Comparison of ENCODE assay signal across 8 cellular contexts in genomic region chr14:35402323-35403084, GRCh38. TPM values are rescaled to one million over a fixed set of nuclear protein-coding genes. Genes with fewer than 3 reads are reported as not detected.
DNase-seq lines count a peak whose midpoint lies in the region; ATAC-seq and TF ChIP-seq lines count a peak whose summit lies in the region.

No MANE protein-coding gene starts in this region.

- H3K9me3 Mint-ChIP-seq in CD4-positive, alpha-beta T cell = no peaks in the 10 kb centered on the region
- H3K9me3 Mint-ChIP-seq in dendritic cell treated with granulocyte-macrophage colony-stimulating factor and Interleukin-4, amounts not matched to agents 40 ng/mL and 50 ng/mL, for 4 days = no peaks in the 10 kb centered on the region
- no peaks in the 10 kb centered on the region for H3K9me3 Mint-ChIP-seq in naive thymus-derived CD8-positive, alpha-beta T cell

- no peaks in the 10 kb centered on the region for H3K9me3 ChIP-seq in CD4-positive, alpha-beta T cell (ENCODE audit: control insufficient read depth, low read length)
- H3K9me3 ChIP-seq in T-helper 17 cell (ENCODE audit: control insufficient read depth, low read length, poor library complexity, severe bottlenecking) = peaks cover 5% of the 10 kb centered on the region

- peak; percentile 8 for ATAC-seq in CD4-positive, alpha-beta T cell (ENCODE audit: poor library complexity)
- no peak for ATAC-seq in T-helper 17 cell
- ATAC-seq in naive thymus-derived CD8-positive, alpha-beta T cell = no peak
- no peak for ATAC-seq in HG02852 (IDR thresholded peaks at IDR 0.05; ENCODE audit: unreplicated experiment)
- no peak for ATAC-seq in HG02623 (IDR thresholded peaks at IDR 0.05; ENCODE audit: unreplicated experiment)

- no peaks in the 10 kb centered on the region for H3K27me3 Mint-ChIP-seq in CD4-positive, alpha-beta T cell
- no peaks in the 10 kb centered on the region for H3K27me3 Mint-ChIP-seq in T-helper 17 cell
- H3K27me3 Mint-ChIP-seq in dendritic cell treated with granulocyte-macrophage colony-stimulating factor and Interleukin-4, amounts not matched to agents 40 ng/mL and 50 ng/mL, for 4 days = no peaks in the 10 kb centered on the region
- no peaks in the 10 kb centered on the region for H3K27me3 Mint-ChIP-seq in naive thymus-derived CD8-positive, alpha-beta T cell

- CTCF ChIA-PET in CD4-positive, alpha-beta T cell (lab: Charles Lee) = interaction anchor here (0.6 to 1.6 kb wide), 5 partner anchors 14 to 546 kb away, joined by 3 to 4 read pairs (median 3); no protein-coding TSS in a partner anchor

- peaks cover 74% of the 10 kb centered on the region for H3K4me1 Mint-ChIP-seq in CD4-positive, alpha-beta T cell (ENCODE audit: low read depth)
- H3K4me1 Mint-ChIP-seq in T-helper 17 cell = peaks cover 65% of the 10 kb centered on the region
- peaks cover 48% of the 10 kb centered on the region for H3K4me1 Mint-ChIP-seq in dendritic cell treated with granulocyte-macrophage colony-stimulating factor and Interleukin-4, amounts not matched to agents 40 ng/mL and 50 ng/mL, for 4 days (ENCODE audit: low read depth)
- H3K4me1 Mint-ChIP-seq in naive thymus-derived CD8-positive, alpha-beta T cell = peaks cover 37 to 79% (median 73%) of the 10 kb centered on the region in 4 donors

- no peaks in the 10 kb centered on the region for H3K27me3 ChIP-seq in CD4-positive, alpha-beta T cell (ENCODE audit: control insufficient read depth, insufficient read depth, low read length)

- intact Hi-C loops in CD4-positive, alpha-beta T cell (cut with DNase I, micrococcal nuclease) = loop anchor here (2.0 to 10.0 kb wide), 7 partner anchors 14 to 940 kb away; partner anchors contain the start of genes BAZ1A (in 2 of the 2), RALGAPA1 (in 1 of the 2), SPTSSA (in 1 of the 2) and SRP54 (in 1 of the 2)
- intact Hi-C loops in dendritic cell treated with granulocyte-macrophage colony-stimulating factor and Interleukin-4, amounts not matched to agents 40 ng/mL and 50 ng/mL, for 4 days (cut with micrococcal nuclease) = no loop called here

- no peak for TF ChIP-seq CTCF in CD4-positive, alpha-beta T cell (IDR thresholded peaks at IDR 0.05)

- H3K27ac Mint-ChIP-seq in CD4-positive, alpha-beta T cell = peak overlapping the region; percentile 100
- peak overlapping the region; percentile 100 for H3K27ac Mint-ChIP-seq in T-helper 17 cell
- H3K27ac Mint-ChIP-seq in dendritic cell treated with granulocyte-macrophage colony-stimulating factor and Interleukin-4, amounts not matched to agents 40 ng/mL and 50 ng/mL, for 4 days = peak overlapping the region; percentile 100
- peak overlapping the region; percentile 93 to 100 (median 99) for H3K27ac Mint-ChIP-seq in naive thymus-derived CD8-positive, alpha-beta T cell

- H3K4me3 Mint-ChIP-seq in CD4-positive, alpha-beta T cell = peak overlapping the region; percentile 97
- H3K4me3 Mint-ChIP-seq in T-helper 17 cell = peak overlapping the region; percentile 95
- H3K4me3 Mint-ChIP-seq in dendritic cell treated with granulocyte-macrophage colony-stimulating factor and Interleukin-4, amounts not matched to agents 40 ng/mL and 50 ng/mL, for 4 days = peak overlapping the region; percentile 93
- peak overlapping the region; percentile 90 to 98 (median 94) for H3K4me3 Mint-ChIP-seq in naive thymus-derived CD8-positive, alpha-beta T cell

- H3K36me3 Mint-ChIP-seq in CD4-positive, alpha-beta T cell (ENCODE audit: low read depth) = peaks cover 69% of the 10 kb centered on the region
- H3K36me3 Mint-ChIP-seq in T-helper 17 cell (ENCODE audit: low read depth) = peaks cover 2% of the 10 kb centered on the region
- H3K36me3 Mint-ChIP-seq in dendritic cell treated with granulocyte-macrophage colony-stimulating factor and Interleukin-4, amounts not matched to agents 40 ng/mL and 50 ng/mL, for 4 days (ENCODE audit: low read depth) = peaks cover 61% of the 10 kb centered on the region
- peaks cover 0 to 54% (median 32%) of the 10 kb centered on the region in 3 donors for H3K36me3 Mint-ChIP-seq in naive thymus-derived CD8-positive, alpha-beta T cell

- POLR2A ChIA-PET in CD4-positive, alpha-beta T cell (lab: Charles Lee) = interaction anchor here (0.9 to 7.6 kb wide), 19 partner anchors 9 to 472 kb away, joined by 3 to 173 read pairs (median 9); partner anchors contain the start of genes BRMS1L, FAM177A1, PPP2R3C and PRORP
- POLR2A ChIA-PET in naive thymus-derived CD8-positive, alpha-beta T cell (lab: Charles Lee) = interaction anchor here (0.6 to 9.2 kb wide), 28 partner anchors 8 to 848 kb away, joined by 3 to 245 read pairs (median 9); partner anchors contain the start of genes PPP2R3C, PRORP, PSMA6 and SNX6

- DNase-seq in CD4-positive, alpha-beta T cell = peak; percentile 23 to 53 (median 36)
- peak in 1 of 3 donors; percentile 29 for DNase-seq in T-helper 17 cell
- peak in 9 of 10 donors; percentile 27 to 72 (median 45) for DNase-seq in naive thymus-derived CD8-positive, alpha-beta T cell
- no peak for DNase-seq in DMS114 treated with DMSO at 0.1 percent for 48 hours (lab: John Stamatoyannopoulos, UW; ENCODE audit: unreplicated experiment)
- DNase-seq in NCI-H2196 (lab: John Stamatoyannopoulos, UW; ENCODE audit: unreplicated experiment) = no peak

- peak overlapping the region; percentile 98 for H3K27ac ChIP-seq in CD4-positive, alpha-beta T cell (ENCODE audit: low read depth, low read length)

RNA-seq across cellular contexts. Expression of gene NFKBIA, which starts 2.0 kb away (rescaled TPM):
- total RNA-seq in CD4-positive, alpha-beta T cell = 1,000 to 10,000 TPM in 1 of 2 experiments, 100 to 1,000 TPM in 1; 977 to 1,030 TPM
- 1,000 to 10,000 TPM; 1,744 to 1,805 TPM for total RNA-seq in T-helper 17 cell
- 100 to 1,000 TPM; 199 to 214 TPM for total RNA-seq in naive thymus-derived CD8-positive, alpha-beta T cell
- polyA plus RNA-seq in naive thymus-derived CD8-positive, alpha-beta T cell = 100 to 1,000 TPM; 194 to 328 (median 198) TPM

Comparison
In these comparisons a context has a peak if more than half of its experiments do, and no peak if none do; other contexts are left out.
1. DNase-seq: peak in CD4-positive, alpha-beta T cell (10 of 10) and naive thymus-derived CD8-positive, alpha-beta T cell (9 of 10); none in DMS114 treated with DMSO at 0.1 percent for 48 hours (single experiment) and NCI-H2196 (single experiment).
2. RNA of gene NFKBIA, which starts 2.0 kb away (total RNA-seq): 1,744 to 1,805 TPM in T-helper 17 cell and 977 to 1,030 TPM in CD4-positive, alpha-beta T cell; 199 to 214 TPM in naive thymus-derived CD8-positive, alpha-beta T cell; every median in the first group is over 4 times any median in the second.
3. Peak in every context shown above with its lines, with median percentiles within 50 percentile points of each other: H3K27ac Mint-ChIP-seq and H3K4me3 Mint-ChIP-seq.